20 cellular contexts compared by ENCODE assay signal in the genomic region with DNA sequence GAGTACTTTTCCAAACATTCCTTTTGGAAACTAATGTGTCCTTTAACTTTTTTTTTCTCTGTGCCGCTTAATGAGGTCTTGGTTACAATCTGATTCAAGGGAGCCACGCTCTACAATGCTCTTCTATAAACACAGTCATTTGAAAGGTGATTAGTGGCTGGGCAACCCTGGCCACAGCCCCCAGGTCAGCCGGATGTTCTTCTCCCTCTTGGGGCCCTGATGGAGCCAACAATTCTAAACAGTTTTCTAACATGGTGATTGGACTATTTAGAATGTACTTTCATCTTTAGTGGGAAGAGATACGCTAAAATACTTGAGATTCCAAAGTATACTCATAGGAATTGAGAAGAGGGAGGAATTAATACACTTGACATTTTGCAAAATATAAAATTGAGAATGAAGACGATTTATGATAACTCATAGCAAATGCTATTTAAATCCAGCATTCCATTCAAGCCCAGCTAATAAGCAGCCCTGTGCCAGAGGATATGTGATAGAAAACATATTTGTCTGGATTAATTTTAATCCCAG.
DNase-seq lines count a peak whose midpoint lies in the region; ATAC-seq, FAIRE-seq and TF ChIP-seq lines count a peak whose summit lies in the region.
"Had no signal": no experiment of that assay in that cellular context is flagged by ENCODE, and none has a peak within 500 bp of the region (broad histone marks: within the 10 kb centered on the region; RNA-seq: fewer than 3 reads in every experiment).

No MANE protein-coding gene starts in this region.

- no peak overlapping the region for H3K4me3 Mint-ChIP-seq in CD8-positive, alpha-beta memory T cell
- H3K4me3 Mint-ChIP-seq: stimulated activated memory B cell treated with anti-CD40 and anti-IgM and Interleukin-4, amounts not matched to agents 10 μg/mL and 1 μg/mL and 100 μg/mL, for 72 hours had no signal

- H3K4me2 ChIP-seq in A549: peak overlapping the region; percentile 39

- TF ChIP-seq EP300 in A549 (IDR thresholded peaks at IDR 0.05): no peak

- 35% methylated on average over 5 of the region's 5 CpGs for WGBS in A549 (ENCODE audit: missing lambda C conversion rate)

- H3K27me3 ChIP-seq in CD8-positive, alpha-beta memory T cell (ENCODE audit: insufficient read depth, low read length, poor library complexity, severe bottlenecking): no peaks in the 10 kb centered on the region

- H3K27me3 Mint-ChIP-seq in CD8-positive, alpha-beta memory T cell: peaks cover 7 to 8% of the 10 kb centered on the region in 2 donors
- H3K27me3 Mint-ChIP-seq: stimulated activated memory B cell treated with anti-CD40 and anti-IgM and Interleukin-4, amounts not matched to agents 10 μg/mL and 1 μg/mL and 100 μg/mL, for 72 hours had no signal

- H3K27ac Mint-ChIP-seq in CD8-positive, alpha-beta memory T cell: no peak overlapping the region
- H3K27ac Mint-ChIP-seq: stimulated activated memory B cell treated with anti-CD40 and anti-IgM and Interleukin-4, amounts not matched to agents 10 μg/mL and 1 μg/mL and 100 μg/mL, for 72 hours had no signal

- peaks cover 1% of the 10 kb centered on the region; the same call in 1 of the 3 replicates for H3K9me3 ChIP-seq in A549
- no peaks in the 10 kb centered on the region for H3K9me3 ChIP-seq in CD8-positive, alpha-beta memory T cell (ENCODE audit: low read length)

- TF ChIP-seq RAD21 in A549 (conservative IDR thresholded peaks at IDR 0.05 in 1 of 2, IDR thresholded peaks at IDR 0.05 in 1 of 2): no peak

- no peak for FAIRE-seq in A549 (lab: Jason Lieb, UNC)
- FAIRE-seq: GM19239 had no signal

- TF ChIP-seq POLR2A in A549 (IDR thresholded peaks at IDR 0.05; ENCODE audit: low read length): no peak

- CTCF ChIA-PET in A549 (lab: Yijun Ruan, JAX): interaction anchor here (1.1 to 1.3 kb wide), 2 partner anchors 53 to 207 kb away, joined by 3 to 6 read pairs; no protein-coding TSS in a partner anchor
- CTCF ChIA-PET in CD8-positive, alpha-beta memory T cell (lab: Charles Lee): no interaction called here

- H3K27ac ChIP-seq in A549: peak overlapping the region in 1 of 2 experiments; percentile 31; a peak in 2 of 6 replicates
- no peak overlapping the region for H3K27ac ChIP-seq in CD8-positive, alpha-beta memory T cell (ENCODE audit: low read depth, low read length)
- H3K27ac ChIP-seq: VCaP had no signal

- TF ChIP-seq CTCF in A549 (IDR thresholded peaks at IDR 0.05) (no peak), WI38 (IDR thresholded peaks at IDR 0.05; ENCODE audit: low read depth, low read length) (no peak)

- no peaks in the 10 kb centered on the region for H3K36me3 ChIP-seq in CD8-positive, alpha-beta memory T cell (ENCODE audit: insufficient read depth, low read length)

- H3K9me3 Mint-ChIP-seq in CD8-positive, alpha-beta memory T cell: peaks cover 0 to 2% (median 0%) of the 10 kb centered on the region in 5 donors

- H3K36me3 Mint-ChIP-seq in CD8-positive, alpha-beta memory T cell: no peaks in the 10 kb centered on the region
- H3K36me3 Mint-ChIP-seq: stimulated activated memory B cell treated with anti-CD40 and anti-IgM and Interleukin-4, amounts not matched to agents 10 μg/mL and 1 μg/mL and 100 μg/mL, for 72 hours had no signal

- H3K4me1 Mint-ChIP-seq in CD8-positive, alpha-beta memory T cell: no peaks in the 10 kb centered on the region

- H3K4me3 ChIP-seq in A549 (no peak overlapping the region), WI38 (ENCODE audit: low read depth, low read length) (peak overlapping the region; percentile 29)
- no peak overlapping the region for H3K4me3 ChIP-seq in CD8-positive, alpha-beta memory T cell (ENCODE audit: low read length)

- no peak for DNase-seq in A549 (ENCODE audit: low read depth in 1 of 2, low spot score in 1 of 2)
- peak; percentile 51 for DNase-seq in HCEC 1CT
- DNase-seq in left kidney (ENCODE audit: low read depth, low spot score): peak; percentile 40
- no peak for DNase-seq in activated CD4-positive, CD25-positive, alpha-beta regulatory T cell (lab: John Stamatoyannopoulos, UW)
- no peak for DNase-seq in CD8-positive, alpha-beta memory T cell
- no peak for DNase-seq in Kasumi-1 (lab: John Stamatoyannopoulos, UW)
- DNase-seq: activated CD8-positive, alpha-beta memory T cell treated with anti-CD3 and anti-CD28 coated beads for 24 hours; amniotic stem cell; head of caudate nucleus; islet precursor cell; Karpas-422; midbrain; NCI-H2029 treated with DMSO at 0.1 percent for 48 hours; NCI-H524; OCI-M1 had no signal

- POLR2A ChIA-PET in A549 (lab: Yijun Ruan, JAX): no interaction called here
- POLR2A ChIA-PET in CD8-positive, alpha-beta memory T cell (lab: Charles Lee): no interaction called here

- H3K4me1 ChIP-seq in A549: peaks cover 28% of the 10 kb centered on the region
- H3K4me1 ChIP-seq in CD8-positive, alpha-beta memory T cell (ENCODE audit: insufficient read depth, low read length): no peaks in the 10 kb centered on the region

- ATAC-seq in A549: peak; percentile 46 to 63; a peak in 4 of 6 replicates
- ATAC-seq in GM18867 (IDR thresholded peaks at IDR 0.05; ENCODE audit: unreplicated experiment): no peak
- ATAC-seq: stimulated activated memory B cell treated with anti-CD40 and anti-IgM and Interleukin-4, amounts not matched to agents 10 μg/mL and 1 μg/mL and 100 μg/mL, for 72 hours had no signal

TF ChIP-seq in A549, 52 proteins besides CTCF, POLR2A, EP300 and RAD21:
- TF ChIP-seq GATA3 (IDR thresholded peaks at IDR 0.05; ENCODE audit: borderline replicate concordance) (no peak), CHD4 (IDR thresholded peaks at IDR 0.05; ENCODE audit: borderline replicate concordance) (no peak), HOXB5 (CRISPR knock-in tag; IDR thresholded peaks at IDR 0.05) (no peak), POLR2AphosphoS2 (conservative IDR thresholded peaks at IDR 0.05; ENCODE audit: low read length) (no peak), FOSB (CRISPR knock-in tag; IDR thresholded peaks at IDR 0.05) (no peak), HES2 (IDR thresholded peaks at IDR 0.05) (no peak), HEYL (CRISPR knock-in tag; IDR thresholded peaks at IDR 0.05) (no peak), RFX5 (IDR thresholded peaks at IDR 0.05) (no peak), MAFK (IDR thresholded peaks at IDR 0.05; ENCODE audit: partially characterized antibody) (no peak), NFE2L2 (conservative IDR thresholded peaks at IDR 0.05; ENCODE audit: low read length) (no peak), MAZ (IDR thresholded peaks at IDR 0.05; ENCODE audit: borderline replicate concordance, low read depth, low read length) (no peak), SMC3 (IDR thresholded peaks at IDR 0.05) (no peak)
- TF ChIP-seq, protein P1, sequence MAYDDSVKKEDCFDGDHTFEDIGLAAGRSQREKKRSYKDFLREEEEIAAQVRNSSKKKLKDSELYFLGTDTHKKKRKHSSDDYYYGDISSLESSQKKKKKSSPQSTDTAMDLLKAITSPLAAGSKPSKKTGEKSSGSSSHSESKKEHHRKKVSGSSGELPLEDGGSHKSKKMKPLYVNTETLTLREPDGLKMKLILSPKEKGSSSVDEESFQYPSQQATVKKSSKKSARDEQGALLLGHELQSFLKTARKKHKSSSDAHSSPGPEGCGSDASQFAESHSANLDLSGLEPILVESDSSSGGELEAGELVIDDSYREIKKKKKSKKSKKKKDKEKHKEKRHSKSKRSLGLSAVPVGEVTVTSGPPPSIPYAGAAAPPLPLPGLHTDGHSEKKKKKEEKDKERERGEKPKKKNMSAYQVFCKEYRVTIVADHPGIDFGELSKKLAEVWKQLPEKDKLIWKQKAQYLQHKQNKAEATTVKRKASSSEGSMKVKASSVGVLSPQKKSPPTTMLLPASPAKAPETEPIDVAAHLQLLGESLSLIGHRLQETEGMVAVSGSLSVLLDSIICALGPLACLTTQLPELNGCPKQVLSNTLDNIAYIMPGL (CRISPR knock-in tag; IDR thresholded peaks at IDR 0.05; ENCODE audit: borderline replicate concordance): no peak
- TF ChIP-seq, protein P2, sequence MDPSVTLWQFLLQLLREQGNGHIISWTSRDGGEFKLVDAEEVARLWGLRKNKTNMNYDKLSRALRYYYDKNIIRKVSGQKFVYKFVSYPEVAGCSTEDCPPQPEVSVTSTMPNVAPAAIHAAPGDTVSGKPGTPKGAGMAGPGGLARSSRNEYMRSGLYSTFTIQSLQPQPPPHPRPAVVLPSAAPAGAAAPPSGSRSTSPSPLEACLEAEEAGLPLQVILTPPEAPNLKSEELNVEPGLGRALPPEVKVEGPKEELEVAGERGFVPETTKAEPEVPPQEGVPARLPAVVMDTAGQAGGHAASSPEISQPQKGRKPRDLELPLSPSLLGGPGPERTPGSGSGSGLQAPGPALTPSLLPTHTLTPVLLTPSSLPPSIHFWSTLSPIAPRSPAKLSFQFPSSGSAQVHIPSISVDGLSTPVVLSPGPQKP (IDR thresholded peaks at IDR 0.05; ENCODE audit: low read depth, low read length): no peak

Comparison
In these comparisons a context has a peak if more than half of its experiments do, and no peak if none do; other contexts are left out.
1. DNase-seq: peak in HCEC 1CT (single experiment) and left kidney (single experiment); none in A549 (0 of 2), activated CD4-positive, CD25-positive, alpha-beta regulatory T cell (0 of 4), CD8-positive, alpha-beta memory T cell (0 of 5) and Kasumi-1 (0 of 2).